13 cellular contexts compared by ENCODE assay signal in the genomic region with DNA sequence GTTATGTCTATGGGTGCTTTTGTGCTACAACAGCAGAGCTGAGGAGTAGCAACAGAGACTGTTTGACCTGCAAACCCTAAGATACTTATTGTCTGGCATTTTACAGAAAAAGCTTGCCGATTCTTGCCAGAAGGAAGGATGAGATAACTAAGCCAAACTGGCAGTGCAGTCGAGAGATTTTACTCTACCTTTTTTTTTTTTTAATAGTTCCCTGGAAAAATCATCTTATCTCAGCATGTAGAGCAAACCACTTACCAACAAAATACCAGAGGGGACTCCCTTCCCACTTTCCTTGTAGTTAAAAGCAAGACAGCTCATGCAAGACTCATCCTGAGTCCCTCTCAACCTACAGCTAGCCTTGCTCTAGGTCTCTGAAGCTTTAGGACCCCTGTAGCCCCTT.
A peak's percentile ranks its signal among the peaks of the same experiment; 100 is the strongest.
DNase-seq lines count a peak whose midpoint lies in the region; ATAC-seq and TF ChIP-seq lines count a peak whose summit lies in the region.
"Had no signal": no experiment of that assay in that cellular context is flagged by ENCODE, and none has a peak within 500 bp of the region (broad histone marks: within the 10 kb centered on the region; RNA-seq: fewer than 3 reads in every experiment).

No MANE protein-coding gene starts in this region.

- H3F3A ChIP-seq in SK-N-SH (replicated peaks; ENCODE audit: insufficient read depth): peaks cover 26% of the 10 kb centered on the region

- H3K79me2 ChIP-seq in ACC112 (ENCODE audit: control insufficient read depth, insufficient read depth, low read length, unreplicated experiment): no peaks in the 10 kb centered on the region
- H3K79me2 ChIP-seq in SK-N-SH (ENCODE audit: insufficient read depth): no peaks in the 10 kb centered on the region
- no peaks in the 10 kb centered on the region for H3K79me2 ChIP-seq in osteoblast (ENCODE audit: insufficient read depth, low read length)

- no peak for ATAC-seq in GM18873 (IDR thresholded peaks at IDR 0.05; ENCODE audit: low FRiP score, unreplicated experiment)
- no peak for ATAC-seq in GM18907 (IDR thresholded peaks at IDR 0.05; ENCODE audit: unreplicated experiment)

- TF ChIP-seq CTCF in SK-N-SH (IDR thresholded peaks at IDR 0.05) (no peak), esophagus squamous epithelium (IDR thresholded peaks at IDR 0.05) (no peak), osteoblast (IDR thresholded peaks at IDR 0.05; ENCODE audit: extremely low read depth, low read depth, low read length) (no peak)

- H2AFZ ChIP-seq in ACC112 (ENCODE audit: low read length, unreplicated experiment) (no peak overlapping the region), SK-N-SH (ENCODE audit: low read depth) (no peak overlapping the region), osteoblast (ENCODE audit: low read length) (no peak overlapping the region)

- H3K4me2 ChIP-seq in SK-N-SH: peak overlapping the region; percentile 49; the same call in 1 of the 2 replicates
- H3K4me2 ChIP-seq in osteoblast (ENCODE audit: insufficient read depth, low read length): peak overlapping the region; percentile 60

- peaks cover 71% of the 10 kb centered on the region for H3K4me1 ChIP-seq in ACC112 (ENCODE audit: control insufficient read depth, insufficient read depth, low read length, unreplicated experiment)
- H3K4me1 ChIP-seq in SK-N-SH (ENCODE audit: control insufficient read depth in 1 of 2, insufficient read depth in 2 of 2, low read depth in 1 of 2, low read length in 1 of 2): peaks cover 52 to 72% of the 10 kb centered on the region in 2 experiments
- peaks cover 24 to 80% (median 38%) of the 10 kb centered on the region in 3 donors for H3K4me1 ChIP-seq in esophagus squamous epithelium
- H3K4me1 ChIP-seq in osteoblast (ENCODE audit: insufficient read depth, low read length): peaks cover 55% of the 10 kb centered on the region

- H3K9me2 ChIP-seq in SK-N-SH: no peaks in the 10 kb centered on the region

- no peak for TF ChIP-seq EP300 in SK-N-SH (IDR thresholded peaks at IDR 0.05; ENCODE audit: borderline replicate concordance in 1 of 2, low read depth in 1 of 2, low read length in 1 of 2)

- H3K9me3 ChIP-seq in SK-N-SH: no peaks in the 10 kb centered on the region
- no peaks in the 10 kb centered on the region for H3K9me3 ChIP-seq in esophagus squamous epithelium
- H3K9me3 ChIP-seq in osteoblast (ENCODE audit: low read depth, low read length): no peaks in the 10 kb centered on the region
- H3K9me3 ChIP-seq: BE2C had no signal

- TF ChIP-seq RAD21 in SK-N-SH (IDR thresholded peaks at IDR 0.05; ENCODE audit: low read length): no peak

- CTCF ChIA-PET in SK-N-SH (lab: Yijun Ruan, JAX): interaction anchor here (0.9 to 6.5 kb wide), 6 partner anchors 9 to 233 kb away, joined by 3 to 48 read pairs (median 6); no protein-coding TSS in a partner anchor

- TF ChIP-seq POLR2A in esophagus squamous epithelium (IDR thresholded peaks at IDR 0.05): no peak

- H3K27me3 ChIP-seq in ACC112 (ENCODE audit: insufficient read depth, low read length) (no peaks in the 10 kb centered on the region), SK-N-SH (ENCODE audit: insufficient read depth) (no peaks in the 10 kb centered on the region), esophagus squamous epithelium (no peaks in the 10 kb centered on the region), osteoblast (ENCODE audit: insufficient read depth, low read length) (no peaks in the 10 kb centered on the region)
- H3K27me3 ChIP-seq: BE2C had no signal

- H3K27ac ChIP-seq in ACC112 (ENCODE audit: low read depth, low read length) (peak overlapping the region; percentile 45), SK-N-SH (ENCODE audit: low read depth in 2 of 2, low read length in 1 of 2) (peak overlapping the region; percentile 72 to 96), esophagus squamous epithelium (peak overlapping the region; percentile 64 to 83 (median 80)), osteoblast (ENCODE audit: low read depth, low read length) (peak overlapping the region; percentile 6)

- H3K36me3 ChIP-seq in ACC112 (ENCODE audit: insufficient read depth, low read length) (no peaks in the 10 kb centered on the region), SK-N-SH (replicated peaks in 1 of 2; ENCODE audit: control insufficient read depth in 1 of 2, insufficient read depth in 2 of 2, low read length in 1 of 2) (peaks cover 0 to 11% of the 10 kb centered on the region in 2 experiments), esophagus squamous epithelium (peaks cover 0 to 44% (median 0%) of the 10 kb centered on the region in 3 donors), osteoblast (ENCODE audit: insufficient read depth, low read length) (peaks cover 4% of the 10 kb centered on the region)
- H3K36me3 ChIP-seq: BE2C had no signal

- H3K4me3 ChIP-seq in ACC112 (ENCODE audit: low read depth, low read length) (no peak overlapping the region; the same call in 1 of the 2 replicates), SK-N-SH (ENCODE audit: low read depth in 2 of 2, low read length in 1 of 2) (no peak overlapping the region), esophagus squamous epithelium (no peak overlapping the region), osteoblast (ENCODE audit: insufficient read depth, low read length) (no peak overlapping the region)

- DNase-seq in SK-N-SH (no peak), esophagus squamous epithelium (lab: John Stamatoyannopoulos, UW) (no peak), osteoblast (ENCODE audit: insufficient read length, low spot score, missing footprints) (peak; percentile 54), KG1 (lab: John Stamatoyannopoulos, UW) (no peak), posterior cingulate gyrus (no peak)
- DNase-seq: activated T-cell treated with anti-CD3 and anti-CD28 coated beads for 4 hours; anterior cingulate cortex; BE2C; NCI-H2029 treated with DMSO at 0.1 percent for 48 hours; stimulated activated CD8-positive, alpha-beta memory T cell treated with anti-CD3 and anti-CD28 coated beads, Interleukin-4, amount 100 ng/mL, for 48 hours had no signal

- WGBS in SK-N-SH (ENCODE audit: low lambda C conversion rate): 22% methylated on average over 2 of the region's 2 CpGs
- 19 to 40% methylated on average over 2 of the region's 2 CpGs for WGBS in esophagus squamous epithelium, 2 donors

- no peak overlapping the region for H3K9ac ChIP-seq in SK-N-SH

- H4K20me1 ChIP-seq in SK-N-SH (ENCODE audit: insufficient read depth) (no peaks in the 10 kb centered on the region), osteoblast (ENCODE audit: insufficient read depth, low read length) (no peaks in the 10 kb centered on the region)

- POLR2A ChIA-PET in SK-N-SH (lab: Yijun Ruan, JAX): no interaction called here

- intact Hi-C loops in esophagus squamous epithelium (cut with DNase I): no loop called here
- intact Hi-C loops in posterior cingulate gyrus (cut with DNase I): no loop called here

TF ChIP-seq in SK-N-SH, 30 proteins besides CTCF, POLR2A, EP300 and RAD21:
- TF ChIP-seq NFIC (IDR thresholded peaks at IDR 0.05; ENCODE audit: borderline replicate concordance): 0 out of 2 replicates have a peak, but pooled peaks have one; percentile 1
- TF ChIP-seq, protein P1, sequence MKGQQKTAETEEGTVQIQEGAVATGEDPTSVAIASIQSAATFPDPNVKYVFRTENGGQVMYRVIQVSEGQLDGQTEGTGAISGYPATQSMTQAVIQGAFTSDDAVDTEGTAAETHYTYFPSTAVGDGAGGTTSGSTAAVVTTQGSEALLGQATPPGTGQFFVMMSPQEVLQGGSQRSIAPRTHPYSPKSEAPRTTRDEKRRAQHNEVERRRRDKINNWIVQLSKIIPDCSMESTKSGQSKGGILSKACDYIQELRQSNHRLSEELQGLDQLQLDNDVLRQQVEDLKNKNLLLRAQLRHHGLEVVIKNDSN (IDR thresholded peaks at IDR 0.05; ENCODE audit: borderline replicate concordance, low read depth): no peak

Comparison
In these comparisons a context has a peak if more than half of its experiments do, and no peak if none do; other contexts are left out.
1. H3K27ac ChIP-seq: peak in every context shown above with its lines; median percentile 84 in SK-N-SH; 80 in esophagus squamous epithelium; 45 in ACC112; 6 in osteoblast.